Comparison of ENCODE assay signal across 22 cellular contexts in genomic region chr10:126201603-126202002, GRCh38.
"Had no signal": no experiment of that assay in that cellular context is flagged by ENCODE, and none has a peak within 500 bp of the region (broad histone marks: within the 10 kb centered on the region; RNA-seq: fewer than 3 reads in every experiment).

No MANE protein-coding gene starts in this region.

- DNase-seq: cortex of kidney; effector memory CD8-positive, alpha-beta T cell; gastrocnemius medialis; kidney; mesendoderm; midbrain; naive thymus-derived CD4-positive, alpha-beta T cell; occipital lobe; pancreas; stimulated activated CD4-positive, alpha-beta T cell treated with anti-CD3 and anti-CD28 coated beads, Interleukin-2, amount 100 ng/mL, for 24 hours; stimulated activated CD4-positive, alpha-beta T cell treated with anti-CD3 and anti-CD28 coated beads, Interleukin-4, amount 100 ng/mL, for 24 hours; stimulated activated naive CD8-positive, alpha-beta T cell treated with anti-CD3 and anti-CD28 coated beads, Interleukin-15, Interleukin-2, amounts not matched to agents 100 U/mL and 50 U/mL, for 24 hours; substantia nigra; testis; tibial artery had no signal

- H3K9me3 Mint-ChIP-seq: nephron; stimulated activated effector memory CD8-positive, alpha-beta T cell treated with anti-CD3 and anti-CD28 coated beads, Interleukin-12 subunit alpha, Interleukin-12 subunit beta, amount 100 ng/mL, for 72 hours; type B pancreatic cell had no signal

- H3K4me1 ChIP-seq: gastrocnemius medialis, pancreas, right atrium auricular region, testis had no signal

- H3K27me3 ChIP-seq: gastrocnemius medialis, pancreas, right atrium auricular region, testis, tibial artery had no signal

- H3K27me3 Mint-ChIP-seq: effector memory CD8-positive, alpha-beta T cell; type B pancreatic cell had no signal

- H3K36me3 ChIP-seq: gastrocnemius medialis, pancreas, right atrium auricular region, tibial artery had no signal

- H3K27ac ChIP-seq: gastrocnemius medialis, pancreas, right atrium auricular region, testis, tibial artery had no signal

- ATAC-seq: effector memory CD8-positive, alpha-beta T cell; gastrocnemius medialis; left lobe of liver; naive thymus-derived CD4-positive, alpha-beta T cell; pancreas; sciatic nerve; stimulated activated effector memory CD8-positive, alpha-beta T cell treated with anti-CD3 and anti-CD28 coated beads, Interleukin-12 subunit alpha, Interleukin-12 subunit beta, amount 100 ng/mL, for 72 hours; stimulated activated naive CD8-positive, alpha-beta T cell treated with anti-CD3 and anti-CD28 coated beads, Interleukin-15, Interleukin-2, amounts not matched to agents 100 U/mL and 50 U/mL, for 24 hours had no signal

- H3K9me3 ChIP-seq: gastrocnemius medialis, pancreas, right atrium auricular region, testis, tibial artery had no signal

- H3K4me2 ChIP-seq: smooth muscle cell had no signal

- H3K4me3 ChIP-seq: gastrocnemius medialis, pancreas, right atrium auricular region, smooth muscle cell, testis, tibial artery had no signal

- H3K4me3 Mint-ChIP-seq: effector memory CD8-positive, alpha-beta T cell; nephron; stimulated activated effector memory CD8-positive, alpha-beta T cell treated with anti-CD3 and anti-CD28 coated beads, Interleukin-12 subunit alpha, Interleukin-12 subunit beta, amount 100 ng/mL, for 72 hours; type B pancreatic cell had no signal

- H3K27ac Mint-ChIP-seq: effector memory CD8-positive, alpha-beta T cell; naive thymus-derived CD4-positive, alpha-beta T cell; nephron; stimulated activated effector memory CD8-positive, alpha-beta T cell treated with anti-CD3 and anti-CD28 coated beads, Interleukin-12 subunit alpha, Interleukin-12 subunit beta, amount 100 ng/mL, for 72 hours; type B pancreatic cell had no signal

- H3K36me3 Mint-ChIP-seq: naive thymus-derived CD4-positive, alpha-beta T cell; stimulated activated effector memory CD8-positive, alpha-beta T cell treated with anti-CD3 and anti-CD28 coated beads, Interleukin-12 subunit alpha, Interleukin-12 subunit beta, amount 100 ng/mL, for 72 hours; type B pancreatic cell had no signal
